Comparison of ENCODE assay signal across 16 cellular contexts in genomic region chr2:233261819-233262555, GRCh38. TPM values are rescaled to one million over a fixed set of nuclear protein-coding genes. Genes with fewer than 3 reads are reported as not detected.
DNase-seq lines count a peak whose midpoint lies in the region; ATAC-seq and TF ChIP-seq lines count a peak whose summit lies in the region.
"Had no signal": no experiment of that assay in that cellular context is flagged by ENCODE, and none has a peak within 500 bp of the region (broad histone marks: within the 10 kb centered on the region; RNA-seq: fewer than 3 reads in every experiment).

No MANE protein-coding gene starts in this region.

- H3K4me1 ChIP-seq in spleen, result peaks cover 0 to 74% (median 8%) of the 10 kb centered on the region in 6 donors
- H3K4me1 ChIP-seq in heart left ventricle, result no peaks in the 10 kb centered on the region
- H3K4me1 ChIP-seq: Peyer's patch had no signal

- CTCF ChIA-PET in activated CD8-positive, alpha-beta memory T cell treated with anti-CD3 and anti-CD28 coated beads, Interleukin-2, amount 10 ng/mL, durations not matched to agents 7 days and 5 days (lab: Charles Lee), result interaction anchor here (1.0 to 8.7 kb wide), 3 partner anchors 10 to 180 kb away, joined by 3 to 93 read pairs (median 3); partner anchors contain the start of gene ATG16L1

- no peak for DNase-seq in activated CD8-positive, alpha-beta memory T cell treated with anti-CD3 and anti-CD28 coated beads, Interleukin-2, amount 10 ng/mL, durations not matched to agents 7 days and 5 days
- DNase-seq in activated CD8-positive, alpha-beta memory T cell treated with anti-CD3 and anti-CD28 coated beads, Interleukin-2, amount 50 U/mL, for 4 hours, result no peak
- no peak for DNase-seq in T-helper 2 cell treated with Interferon-gamma antibody and Interleukin-4, amounts not matched to agents 5 μg/mL and 100 μg/mL, for 36 hours (ENCODE audit: low spot score)
- DNase-seq in spleen, result no peak
- DNase-seq in heart left ventricle, result no peak
- no peak for DNase-seq in NCI-H128 (lab: John Stamatoyannopoulos, UW; ENCODE audit: unreplicated experiment)
- DNase-seq: GDM1; NCI-H2029 treated with DMSO at 0.1 percent for 48 hours; stimulated activated CD8-positive, alpha-beta memory T cell treated with anti-CD3 and anti-CD28 coated beads, Interleukin-4, amount 100 ng/mL, for 48 hours had no signal

- peak overlapping the region; percentile 81 for H3K27ac Mint-ChIP-seq in activated CD8-positive, alpha-beta memory T cell treated with anti-CD3 and anti-CD28 coated beads, Interleukin-2, amount 10 ng/mL, durations not matched to agents 7 days and 5 days
- H3K27ac Mint-ChIP-seq in T-helper 2 cell treated with Interferon-gamma antibody and Interleukin-4, amounts not matched to agents 5 μg/mL and 100 μg/mL, for 36 hours, result peak overlapping the region; percentile 17
- H3K27ac Mint-ChIP-seq: mesothelial cell of epicardium had no signal

- peak overlapping the region in 5 of 8 donors; percentile 22 to 70 (median 41) for H3K27ac ChIP-seq in spleen
- H3K27ac ChIP-seq in heart left ventricle, result no peak overlapping the region
- H3K27ac ChIP-seq: hepatocyte, Peyer's patch had no signal

- peaks cover 76% of the 10 kb centered on the region for H3K36me3 Mint-ChIP-seq in activated CD8-positive, alpha-beta memory T cell treated with anti-CD3 and anti-CD28 coated beads, Interleukin-2, amount 10 ng/mL, durations not matched to agents 7 days and 5 days
- peaks cover 82% of the 10 kb centered on the region for H3K36me3 Mint-ChIP-seq in T-helper 2 cell treated with Interferon-gamma antibody and Interleukin-4, amounts not matched to agents 5 μg/mL and 100 μg/mL, for 36 hours (ENCODE audit: low read depth)

- H3K9me3 Mint-ChIP-seq in activated CD8-positive, alpha-beta memory T cell treated with anti-CD3 and anti-CD28 coated beads, Interleukin-2, amount 10 ng/mL, durations not matched to agents 7 days and 5 days (ENCODE audit: low read depth), result no peaks in the 10 kb centered on the region
- no peaks in the 10 kb centered on the region for H3K9me3 Mint-ChIP-seq in T-helper 2 cell treated with Interferon-gamma antibody and Interleukin-4, amounts not matched to agents 5 μg/mL and 100 μg/mL, for 36 hours
- H3K9me3 Mint-ChIP-seq: mesothelial cell of epicardium had no signal

- no peak for TF ChIP-seq CTCF in spleen (IDR thresholded peaks at IDR 0.05 in 8 of 11, conservative IDR thresholded peaks at IDR 0.05 in 3 of 11)
- TF ChIP-seq CTCF in heart left ventricle (IDR thresholded peaks at IDR 0.05), result no peak

- H3K27me3 ChIP-seq in spleen (replicated peaks in 1 of 7), result no peaks in the 10 kb centered on the region
- no peaks in the 10 kb centered on the region for H3K27me3 ChIP-seq in heart left ventricle
- H3K27me3 ChIP-seq: hepatocyte, Peyer's patch had no signal

- intact Hi-C loops in spleen (cut with DNase I; ENCODE audit: low total_unique reads), result no loop called here
- intact Hi-C loops in heart left ventricle (cut with DNase I), result no loop called here

- no peaks in the 10 kb centered on the region for H3K27me3 Mint-ChIP-seq in activated CD8-positive, alpha-beta memory T cell treated with anti-CD3 and anti-CD28 coated beads, Interleukin-2, amount 10 ng/mL, durations not matched to agents 7 days and 5 days
- no peaks in the 10 kb centered on the region for H3K27me3 Mint-ChIP-seq in T-helper 2 cell treated with Interferon-gamma antibody and Interleukin-4, amounts not matched to agents 5 μg/mL and 100 μg/mL, for 36 hours (ENCODE audit: low read depth)

- TF ChIP-seq POLR2A in spleen (IDR thresholded peaks at IDR 0.05) (no peak), heart left ventricle (IDR thresholded peaks at IDR 0.05) (no peak)

- peaks cover 0 to 100% (median 94%) of the 10 kb centered on the region in 6 donors for H3K36me3 ChIP-seq in spleen
- H3K36me3 ChIP-seq in heart left ventricle, result peaks cover 5 to 100% (median 98%) of the 10 kb centered on the region in 9 donors

- 71 to 79% (median 74%) methylated on average over 9 of the region's 9 CpGs for WGBS in spleen, 5 donors
- 92 to 94% (median 94%) methylated on average over 9 of the region's 9 CpGs for WGBS in heart left ventricle, 4 donors

- H3K4me3 Mint-ChIP-seq in activated CD8-positive, alpha-beta memory T cell treated with anti-CD3 and anti-CD28 coated beads, Interleukin-2, amount 10 ng/mL, durations not matched to agents 7 days and 5 days, result peak overlapping the region; percentile 0
- H3K4me3 Mint-ChIP-seq in T-helper 2 cell treated with Interferon-gamma antibody and Interleukin-4, amounts not matched to agents 5 μg/mL and 100 μg/mL, for 36 hours, result no peak overlapping the region
- H3K4me3 Mint-ChIP-seq: mesothelial cell of epicardium had no signal

- H3K4me3 ChIP-seq in spleen, result no peak overlapping the region
- no peak overlapping the region for H3K4me3 ChIP-seq in heart left ventricle
- H3K4me3 ChIP-seq: hepatocyte, Peyer's patch had no signal

- H3K9me3 ChIP-seq in spleen, result no peaks in the 10 kb centered on the region
- no peaks in the 10 kb centered on the region for H3K9me3 ChIP-seq in heart left ventricle
- H3K9me3 ChIP-seq: Peyer's patch had no signal

- ATAC-seq in activated CD8-positive, alpha-beta memory T cell treated with anti-CD3 and anti-CD28 coated beads, Interleukin-2, amount 10 ng/mL, durations not matched to agents 7 days and 5 days, result peak; percentile 55
- peak; percentile 70 for ATAC-seq in GM21717 (IDR thresholded peaks at IDR 0.05; ENCODE audit: unreplicated experiment)
- no peak for ATAC-seq in heart left ventricle
- ATAC-seq in HG03280 (IDR thresholded peaks at IDR 0.05; ENCODE audit: unreplicated experiment), result no peak

- peaks cover 68% of the 10 kb centered on the region for H3K4me1 Mint-ChIP-seq in activated CD8-positive, alpha-beta memory T cell treated with anti-CD3 and anti-CD28 coated beads, Interleukin-2, amount 10 ng/mL, durations not matched to agents 7 days and 5 days
- peaks cover 53% of the 10 kb centered on the region for H3K4me1 Mint-ChIP-seq in T-helper 2 cell treated with Interferon-gamma antibody and Interleukin-4, amounts not matched to agents 5 μg/mL and 100 μg/mL, for 36 hours (ENCODE audit: low read depth)
- H3K4me1 Mint-ChIP-seq: mesothelial cell of epicardium had no signal

RNA-seq across cellular contexts. Expression of gene ATG16L1, which starts 10.5 kb away (rescaled TPM):
- total RNA-seq in activated CD8-positive, alpha-beta memory T cell treated with anti-CD3 and anti-CD28 coated beads, Interleukin-2, amount 10 ng/mL, durations not matched to agents 7 days and 5 days, result 10 to 100 TPM; 62.8 to 63.8 TPM
- 10 to 100 TPM; 32.0 to 45.8 (median 34.7) TPM for total RNA-seq in spleen
- polyA plus RNA-seq in spleen, result 10 to 100 TPM; 12.0 to 15.6 (median 13.6) TPM
- 10 to 100 TPM; 13.7 to 22.2 (median 15.8) TPM for total RNA-seq in heart left ventricle
- polyA plus RNA-seq in heart left ventricle, result 10 to 100 TPM in 1 of 2 donors, 1 to 10 TPM in 1; 7.0 to 26.7 TPM

RNA-seq across cellular contexts. Expression of gene SAG, which starts 45.6 kb away (rescaled TPM):
- total RNA-seq in activated CD8-positive, alpha-beta memory T cell treated with anti-CD3 and anti-CD28 coated beads, Interleukin-2, amount 10 ng/mL, durations not matched to agents 7 days and 5 days, result under 1 TPM; 0.09 to 0.23 TPM
- total RNA-seq in spleen (under 1 TPM in 2 of 7 donors, not detected in 5; 0.09 to 0.20 TPM), heart left ventricle (1 to 10 TPM in 1 of 9 donors, not detected in 8; 1.4 TPM)
- polyA plus RNA-seq in spleen (not detected), heart left ventricle (not detected)
- total RNA-seq: H4, mesothelial cell of epicardium, Peyer's patch, skeletal muscle tissue had no signal
- polyA plus RNA-seq: hepatocyte had no signal

Comparison
In these comparisons a context has a peak if more than half of its experiments do, and no peak if none do; other contexts are left out.
1. ATAC-seq: peak in activated CD8-positive, alpha-beta memory T cell treated with anti-CD3 and anti-CD28 coated beads, Interleukin-2, amount 10 ng/mL, durations not matched to agents 7 days and 5 days (single experiment) and GM21717 (single experiment); none in heart left ventricle (0 of 4) and HG03280 (single experiment).
2. H3K27ac ChIP-seq: peak in spleen (5 of 8); none in heart left ventricle (0 of 12).